Comparison of ENCODE assay signal across 19 cellular contexts in the genomic region with DNA sequence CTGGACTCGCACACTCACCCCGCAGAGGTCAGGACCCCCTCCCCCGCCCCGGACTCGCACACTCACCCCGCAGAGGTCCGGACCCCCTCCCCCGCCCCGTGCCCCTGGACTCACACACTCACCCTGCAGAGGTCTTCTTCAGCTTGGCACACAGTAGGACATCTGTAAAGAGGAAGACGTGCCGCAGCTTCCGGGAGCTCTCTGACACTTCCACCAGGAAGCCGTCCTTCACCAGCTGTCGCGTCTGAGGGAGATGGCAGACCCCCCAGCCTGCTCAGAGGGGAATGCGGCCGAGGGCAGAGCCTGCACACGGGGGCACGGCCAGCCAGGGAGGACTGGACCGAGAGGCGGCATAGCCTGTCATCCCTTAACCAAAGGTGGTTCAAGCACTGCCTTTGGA.
DNase-seq lines count a peak whose midpoint lies in the region; ATAC-seq and TF ChIP-seq lines count a peak whose summit lies in the region.
"Had no signal": no experiment of that assay in that cellular context is flagged by ENCODE, and none has a peak within 500 bp of the region (broad histone marks: within the 10 kb centered on the region; RNA-seq: fewer than 3 reads in every experiment).

No MANE protein-coding gene starts in this region.

- intact Hi-C loops in Right ventricle myocardium superior (cut with DNase I): no loop called here
- intact Hi-C loops in heart right ventricle (cut with DNase I): loop anchor here in 1 of 10 donors (5.0 kb wide), 1 partner anchor 37 kb away; no protein-coding TSS in a partner anchor
- intact Hi-C loops in natural killer cell (cut with micrococcal nuclease): no loop called here
- intact Hi-C loops in lower lobe of right lung (cut with DNase I): no loop called here

- H3K4me3 Mint-ChIP-seq in natural killer cell treated with Interleukin-12 subunit alpha and Interleukin-12 subunit beta and Interleukin-15 and Interleukin-18, amount 100 ng/mL, for 72 hours: no peak overlapping the region
- H3K4me3 Mint-ChIP-seq in natural killer cell: no peak overlapping the region
- H3K4me3 Mint-ChIP-seq: CD4-positive, alpha-beta memory T cell; GM23338 had no signal

- H3K27ac Mint-ChIP-seq in natural killer cell treated with Interleukin-12 subunit alpha and Interleukin-12 subunit beta and Interleukin-15 and Interleukin-18, amount 100 ng/mL, for 72 hours: no peak overlapping the region
- H3K27ac Mint-ChIP-seq in natural killer cell: no peak overlapping the region
- H3K27ac Mint-ChIP-seq: GM23338 had no signal

- no peak overlapping the region for H3K4me3 ChIP-seq in heart right ventricle
- H3K4me3 ChIP-seq in lower lobe of right lung: no peak overlapping the region
- H3K4me3 ChIP-seq: A549, GM23338 had no signal

- H3K9me3 ChIP-seq in heart right ventricle: peaks cover 0 to 13% (median 0%) of the 10 kb centered on the region in 11 donors
- H3K9me3 ChIP-seq in lower lobe of right lung: no peaks in the 10 kb centered on the region

- H3K36me3 Mint-ChIP-seq in natural killer cell treated with Interleukin-12 subunit alpha and Interleukin-12 subunit beta and Interleukin-15 and Interleukin-18, amount 100 ng/mL, for 72 hours: peaks cover 23% of the 10 kb centered on the region
- peaks cover 14% of the 10 kb centered on the region for H3K36me3 Mint-ChIP-seq in natural killer cell

- H3K4me1 ChIP-seq in heart right ventricle (peaks cover 0 to 21% (median 6%) of the 10 kb centered on the region in 9 donors), lower lobe of right lung (no peaks in the 10 kb centered on the region)

- WGBS in heart right ventricle, 2 donors: 92 to 95% methylated on average over 21 of the region's 21 CpGs

- H3K27me3 ChIP-seq in heart right ventricle (no peaks in the 10 kb centered on the region), lower lobe of right lung (ENCODE audit: low read depth) (no peaks in the 10 kb centered on the region)

- peaks cover 4% of the 10 kb centered on the region for H3K9me3 Mint-ChIP-seq in natural killer cell treated with Interleukin-12 subunit alpha and Interleukin-12 subunit beta and Interleukin-15 and Interleukin-18, amount 100 ng/mL, for 72 hours
- peaks cover 0 to 4% of the 10 kb centered on the region in 2 donors for H3K9me3 Mint-ChIP-seq in natural killer cell

- peaks cover 0 to 87% (median 55%) of the 10 kb centered on the region in 9 donors for H3K36me3 ChIP-seq in heart right ventricle
- H3K36me3 ChIP-seq in lower lobe of right lung: peaks cover 84% of the 10 kb centered on the region

- ATAC-seq in Right ventricle myocardium superior (ENCODE audit: poor library complexity): no peak
- ATAC-seq in heart right ventricle: no peak
- ATAC-seq in natural killer cell treated with Interleukin-12 subunit alpha and Interleukin-12 subunit beta and Interleukin-15 and Interleukin-18, amount 100 ng/mL, for 72 hours: no peak
- no peak for ATAC-seq in natural killer cell
- ATAC-seq in lower lobe of right lung: no peak
- ATAC-seq in HG02610 (IDR thresholded peaks at IDR 0.05; ENCODE audit: unreplicated experiment): no peak
- no peak for ATAC-seq in GM21423 (IDR thresholded peaks at IDR 0.05; ENCODE audit: unreplicated experiment)
- ATAC-seq: GM23338, HepG2 had no signal

- TF ChIP-seq CTCF in heart right ventricle (IDR thresholded peaks at IDR 0.05): no peak
- TF ChIP-seq CTCF in natural killer cell (IDR thresholded peaks at IDR 0.05): no peak
- TF ChIP-seq CTCF in lower lobe of right lung (IDR thresholded peaks at IDR 0.05): no peak

- H3K27ac ChIP-seq in heart right ventricle: no peak overlapping the region
- no peak overlapping the region for H3K27ac ChIP-seq in lower lobe of right lung
- H3K27ac ChIP-seq: 22Rv1, A549, C4-2B had no signal

- DNase-seq in Right ventricle myocardium superior (peak; percentile 15), heart right ventricle (no peak), natural killer cell (no peak), lower lobe of right lung (peak; percentile 33), epidermal melanocyte (ENCODE audit: insufficient read length, low spot score) (no peak)
- DNase-seq in natural killer cell treated with Interleukin-12 subunit alpha and Interleukin-12 subunit beta and Interleukin-15 and Interleukin-18, amount 100 ng/mL, for 72 hours (ENCODE audit: low spot score): peak; percentile 22
- DNase-seq: AML-193; CD4-positive, alpha-beta memory T cell; DMS153; DMS79; GDM1; HCEC 1CT had no signal

- peaks cover 0 to 3% of the 10 kb centered on the region in 2 donors for H3K4me1 Mint-ChIP-seq in natural killer cell treated with Interleukin-12 subunit alpha and Interleukin-12 subunit beta and Interleukin-15 and Interleukin-18, amount 100 ng/mL, for 72 hours (ENCODE audit: low read depth in 2 of 2)
- peaks cover 0 to 3% of the 10 kb centered on the region in 2 donors for H3K4me1 Mint-ChIP-seq in natural killer cell

- H3K27me3 Mint-ChIP-seq in natural killer cell treated with Interleukin-12 subunit alpha and Interleukin-12 subunit beta and Interleukin-15 and Interleukin-18, amount 100 ng/mL, for 72 hours: no peaks in the 10 kb centered on the region
- no peaks in the 10 kb centered on the region for H3K27me3 Mint-ChIP-seq in natural killer cell (ENCODE audit: low read depth in 2 of 2)
- H3K27me3 Mint-ChIP-seq: CD4-positive, alpha-beta memory T cell had no signal

Comparison
In these comparisons a context has a peak if more than half of its experiments do, and no peak if none do; other contexts are left out.
1. DNase-seq: peak in Right ventricle myocardium superior (single experiment), natural killer cell treated with Interleukin-12 subunit alpha and Interleukin-12 subunit beta and Interleukin-15 and Interleukin-18, amount 100 ng/mL, for 72 hours (single experiment) and lower lobe of right lung (single experiment); none in heart right ventricle (0 of 2), natural killer cell (single experiment) and epidermal melanocyte (single experiment).